In genomic region chr3:169929830-169930519, GRCh38 we compare ENCODE assay signal across 10 cellular contexts. TPM values are rescaled to one million over a fixed set of nuclear protein-coding genes. Genes with fewer than 3 reads are reported as not detected.
A peak's percentile ranks its signal among the peaks of the same experiment; 100 is the strongest.
DNase-seq lines count a peak whose midpoint lies in the region; ATAC-seq and TF ChIP-seq lines count a peak whose summit lies in the region.
"Had no signal": no experiment of that assay in that cellular context is flagged by ENCODE, and none has a peak within 500 bp of the region (broad histone marks: within the 10 kb centered on the region; RNA-seq: fewer than 3 reads in every experiment).

No MANE protein-coding gene starts in this region.

- H3K36me3 ChIP-seq in PC-3 (ENCODE audit: low read depth, low read length) (no peaks in the 10 kb centered on the region), tibial artery (no peaks in the 10 kb centered on the region)

- no peaks in the 10 kb centered on the region for H3K9me2 ChIP-seq in PC-3 (replicated peaks; ENCODE audit: low read length)

- no peaks in the 10 kb centered on the region for H4K20me1 ChIP-seq in PC-3 (ENCODE audit: low read length)

- H3K9me3 ChIP-seq in PC-3 (ENCODE audit: low read length) (no peaks in the 10 kb centered on the region), tibial artery (no peaks in the 10 kb centered on the region)

- ATAC-seq in activated naive CD8-positive, alpha-beta T cell treated with anti-CD3 and anti-CD28 coated beads, Interleukin-2, amount 10 ng/mL, durations not matched to agents 7 days and 5 days (ENCODE audit: low read depth), result peak; percentile 45
- ATAC-seq in HG02678 (IDR thresholded peaks at IDR 0.05; ENCODE audit: unreplicated experiment), result peak; percentile 30
- peak; percentile 65; the same call in 1 of the 2 replicates for ATAC-seq in PC-3
- peak; percentile 38 for ATAC-seq in stimulated activated naive CD8-positive, alpha-beta T cell treated with anti-CD3 and anti-CD28 coated beads, Interleukin-15, Interleukin-2, amounts not matched to agents 100 U/mL and 50 U/mL, for 24 hours
- ATAC-seq in HG02885 (IDR thresholded peaks at IDR 0.05; ENCODE audit: poor library complexity, unreplicated experiment), result no peak
- ATAC-seq: left ventricle myocardium superior had no signal

- no peak overlapping the region for H3K27ac Mint-ChIP-seq in activated naive CD8-positive, alpha-beta T cell treated with anti-CD3 and anti-CD28 coated beads, Interleukin-2, amount 10 ng/mL, durations not matched to agents 7 days and 5 days
- no peak overlapping the region for H3K27ac Mint-ChIP-seq in activated naive CD8-positive, alpha-beta T cell treated with anti-CD3 and anti-CD28 coated beads for 36 hours

- POLR2A ChIA-PET in activated naive CD8-positive, alpha-beta T cell treated with anti-CD3 and anti-CD28 coated beads, Interleukin-2, amount 10 ng/mL, durations not matched to agents 7 days and 5 days (lab: Charles Lee), result no interaction called here
- POLR2A ChIA-PET in PC-3 (lab: Charles Lee; ENCODE audit: unreplicated experiment), result no interaction called here

- H3K4me3 Mint-ChIP-seq in activated naive CD8-positive, alpha-beta T cell treated with anti-CD3 and anti-CD28 coated beads, Interleukin-2, amount 10 ng/mL, durations not matched to agents 7 days and 5 days, result no peak overlapping the region
- no peak overlapping the region for H3K4me3 Mint-ChIP-seq in activated naive CD8-positive, alpha-beta T cell treated with anti-CD3 and anti-CD28 coated beads for 36 hours

- no peaks in the 10 kb centered on the region for H3K79me2 ChIP-seq in PC-3 (ENCODE audit: low read length)

- no TSS peak for BruUV-seq in PC-3 (replicated peaks; lab: Mats Ljungman, UMichigan)

- CTCF ChIA-PET in PC-3 (lab: Charles Lee), result interaction anchor here (0.6 kb wide), 1 partner anchor 120 kb away, joined by 3 read pairs; no protein-coding TSS in a partner anchor

- no peaks in the 10 kb centered on the region for H3K9me3 Mint-ChIP-seq in activated naive CD8-positive, alpha-beta T cell treated with anti-CD3 and anti-CD28 coated beads, Interleukin-2, amount 10 ng/mL, durations not matched to agents 7 days and 5 days
- no peaks in the 10 kb centered on the region for H3K9me3 Mint-ChIP-seq in activated naive CD8-positive, alpha-beta T cell treated with anti-CD3 and anti-CD28 coated beads for 36 hours

- intact Hi-C loops in PC-3 (cut with micrococcal nuclease), result no loop called here
- intact Hi-C loops in tibial artery (cut with DNase I; ENCODE audit: low total_unique reads), result no loop called here

- H3F3A ChIP-seq in PC-3 (ENCODE audit: low read length, unreplicated experiment), result no peaks in the 10 kb centered on the region

- H3K9ac ChIP-seq in PC-3 (ENCODE audit: low read length), result no peak overlapping the region

- H3K4me2 ChIP-seq in PC-3 (ENCODE audit: low read length), result no peak overlapping the region

- TF ChIP-seq CTCF in PC-3 (conservative IDR thresholded peaks at IDR 0.05; ENCODE audit: low read depth, low read length) (peak; percentile 30; the same call in 1 of the 2 replicates), tibial artery (IDR thresholded peaks at IDR 0.05) (no peak)

- H3K36me3 Mint-ChIP-seq in activated naive CD8-positive, alpha-beta T cell treated with anti-CD3 and anti-CD28 coated beads, Interleukin-2, amount 10 ng/mL, durations not matched to agents 7 days and 5 days, result no peaks in the 10 kb centered on the region
- no peaks in the 10 kb centered on the region for H3K36me3 Mint-ChIP-seq in activated naive CD8-positive, alpha-beta T cell treated with anti-CD3 and anti-CD28 coated beads for 36 hours

- peaks cover 3% of the 10 kb centered on the region for H3K4me1 Mint-ChIP-seq in activated naive CD8-positive, alpha-beta T cell treated with anti-CD3 and anti-CD28 coated beads, Interleukin-2, amount 10 ng/mL, durations not matched to agents 7 days and 5 days
- H3K4me1 Mint-ChIP-seq in activated naive CD8-positive, alpha-beta T cell treated with anti-CD3 and anti-CD28 coated beads for 36 hours, result peaks cover 5% of the 10 kb centered on the region

- H3K4me3 ChIP-seq in PC-3 (ENCODE audit: low read length) (no peak overlapping the region), tibial artery (no peak overlapping the region)

- no peak for DNase-seq in activated naive CD8-positive, alpha-beta T cell treated with anti-CD3 and anti-CD28 coated beads, Interleukin-2, amount 10 ng/mL, durations not matched to agents 7 days and 5 days
- DNase-seq in activated naive CD8-positive, alpha-beta T cell treated with anti-CD3 and anti-CD28 coated beads for 36 hours, result no peak
- DNase-seq in PC-3 (peak; percentile 21), middle frontal gyrus (ENCODE audit: extremely low spot score, low spot score) (no peak), tibial artery (no peak)
- no peak for DNase-seq in stimulated activated naive CD8-positive, alpha-beta T cell treated with anti-CD3 and anti-CD28 coated beads, Interleukin-15, Interleukin-2, amounts not matched to agents 100 U/mL and 50 U/mL, for 24 hours
- DNase-seq: activated CD8-positive, alpha-beta memory T cell treated with anti-CD3 and anti-CD28 coated beads for 24 hours; left ventricle myocardium superior had no signal

- H3K27me3 Mint-ChIP-seq in activated naive CD8-positive, alpha-beta T cell treated with anti-CD3 and anti-CD28 coated beads, Interleukin-2, amount 10 ng/mL, durations not matched to agents 7 days and 5 days, result peaks cover 2% of the 10 kb centered on the region
- H3K27me3 Mint-ChIP-seq in activated naive CD8-positive, alpha-beta T cell treated with anti-CD3 and anti-CD28 coated beads for 36 hours, result peaks cover 6% of the 10 kb centered on the region

- H3K27ac ChIP-seq in PC-3 (ENCODE audit: low read length), result no peak overlapping the region
- no peak overlapping the region for H3K27ac ChIP-seq in tibial artery

- H3K4me1 ChIP-seq in PC-3 (ENCODE audit: insufficient read depth, low read length) (peaks cover 5% of the 10 kb centered on the region; the same call in 1 of the 2 replicates), tibial artery (no peaks in the 10 kb centered on the region)

- no peak overlapping the region for H2AFZ ChIP-seq in PC-3 (ENCODE audit: low read length)

- peaks cover 3% of the 10 kb centered on the region; the same call in 1 of the 2 replicates for H3K27me3 ChIP-seq in PC-3 (ENCODE audit: low read length)
- H3K27me3 ChIP-seq in tibial artery, result no peaks in the 10 kb centered on the region

RNA-seq across cellular contexts. Expression of gene SAMD7, which starts 18.6 kb away (rescaled TPM):
- total RNA-seq in activated naive CD8-positive, alpha-beta T cell treated with anti-CD3 and anti-CD28 coated beads, Interleukin-2, amount 10 ng/mL, durations not matched to agents 7 days and 5 days, result not detected
- not detected for total RNA-seq in activated naive CD8-positive, alpha-beta T cell treated with anti-CD3 and anti-CD28 coated beads for 36 hours
- total RNA-seq in PC-3 (2014; rRNA removed), result not detected in 2 replicates
- total RNA-seq: left ventricle myocardium superior had no signal

RNA-seq across cellular contexts. Expression of gene SEC62, which starts 36.6 kb away (rescaled TPM):
- total RNA-seq in activated naive CD8-positive, alpha-beta T cell treated with anti-CD3 and anti-CD28 coated beads, Interleukin-2, amount 10 ng/mL, durations not matched to agents 7 days and 5 days, result 10 to 100 TPM; 77.1 to 77.4 TPM
- 10 to 100 TPM; 63.3 to 64.2 TPM for total RNA-seq in activated naive CD8-positive, alpha-beta T cell treated with anti-CD3 and anti-CD28 coated beads for 36 hours
- 29.0 and 31.8 TPM in 2 replicates for total RNA-seq in PC-3 (2014; rRNA removed)
